Comparison of ENCODE assay signal across 1 cellular context in the genomic region with DNA sequence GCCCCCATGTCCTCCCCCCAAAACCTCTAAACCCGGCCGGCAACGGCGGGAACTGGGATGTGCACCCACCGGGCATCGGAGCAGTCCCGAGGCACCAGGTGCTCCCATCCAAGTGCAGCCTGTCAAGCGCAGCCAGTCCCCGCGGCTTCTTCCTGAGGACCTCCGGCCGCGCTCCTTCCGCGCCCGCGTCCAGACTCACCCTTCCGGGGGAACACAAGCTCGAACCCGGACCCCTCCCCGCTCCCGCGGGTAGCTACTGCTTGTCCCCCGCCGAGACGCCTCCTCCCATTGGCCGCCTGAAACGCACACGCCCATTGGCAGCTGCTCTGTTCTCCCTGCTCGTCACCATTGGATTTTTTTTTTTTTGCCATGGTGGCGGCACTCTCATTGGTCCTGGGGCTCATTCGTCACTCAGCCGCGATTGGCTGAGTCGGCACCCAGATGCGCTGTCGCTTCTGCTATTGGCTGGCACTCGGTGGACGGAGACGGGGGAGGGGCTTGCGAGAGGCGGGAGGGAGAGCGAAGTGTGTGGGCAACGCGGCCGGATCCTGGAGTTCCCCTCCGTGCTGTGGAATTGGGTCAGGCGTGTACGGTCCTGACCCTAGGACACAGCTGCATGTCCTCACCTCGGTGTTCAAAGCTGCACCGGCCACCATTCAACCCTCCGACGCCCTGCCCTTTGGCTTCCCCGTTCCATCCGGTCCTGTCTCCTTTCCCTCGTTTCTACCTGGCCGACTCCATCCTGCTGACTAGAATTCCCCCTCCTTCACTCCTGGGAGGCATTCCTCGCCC.
TF ChIP-seq lines count a peak whose summit lies in the region.

A gene (minus strand): TSS at position 262 of the 792 bp plus-strand sequence. CDS start 2,166 bp downstream, outside the sequence.

TF ChIP-seq in HepG2, 621 proteins besides CTCF, POLR2A, EP300 and RAD21 (continued from another document and continues in another):
- TF ChIP-seq, protein P1, sequence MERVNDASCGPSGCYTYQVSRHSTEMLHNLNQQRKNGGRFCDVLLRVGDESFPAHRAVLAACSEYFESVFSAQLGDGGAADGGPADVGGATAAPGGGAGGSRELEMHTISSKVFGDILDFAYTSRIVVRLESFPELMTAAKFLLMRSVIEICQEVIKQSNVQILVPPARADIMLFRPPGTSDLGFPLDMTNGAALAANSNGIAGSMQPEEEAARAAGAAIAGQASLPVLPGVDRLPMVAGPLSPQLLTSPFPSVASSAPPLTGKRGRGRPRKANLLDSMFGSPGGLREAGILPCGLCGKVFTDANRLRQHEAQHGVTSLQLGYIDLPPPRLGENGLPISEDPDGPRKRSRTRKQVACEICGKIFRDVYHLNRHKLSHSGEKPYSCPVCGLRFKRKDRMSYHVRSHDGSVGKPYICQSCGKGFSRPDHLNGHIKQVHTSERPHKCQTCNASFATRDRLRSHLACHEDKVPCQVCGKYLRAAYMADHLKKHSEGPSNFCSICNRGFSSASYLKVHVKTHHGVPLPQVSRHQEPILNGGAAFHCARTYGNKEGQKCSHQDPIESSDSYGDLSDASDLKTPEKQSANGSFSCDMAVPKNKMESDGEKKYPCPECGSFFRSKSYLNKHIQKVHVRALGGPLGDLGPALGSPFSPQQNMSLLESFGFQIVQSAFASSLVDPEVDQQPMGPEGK (CRISPR knock-in tag; IDR thresholded peaks at IDR 0.05): peak; percentile 79
- TF ChIP-seq DMAP1 (CRISPR knock-in tag; IDR thresholded peaks at IDR 0.05) (peak; percentile 69; the same call in 1 of the 2 replicates), MAFF (IDR thresholded peaks at IDR 0.05; ENCODE audit: low read depth, low read length) (0 out of 2 replicates have a peak, but pooled peaks have one; percentile 25), SRF (IDR thresholded peaks at IDR 0.05; ENCODE audit: low read depth, low read length) (no peak), KAT7 (CRISPR knock-in tag; IDR thresholded peaks at IDR 0.05; ENCODE audit: borderline replicate concordance) (peak; percentile 80), HNRNPL (IDR thresholded peaks at IDR 0.05; ENCODE audit: low read depth, low read length) (0 out of 2 replicates have a peak, but pooled peaks have one; percentile 47), ZMYM2 (CRISPR knock-in tag; IDR thresholded peaks at IDR 0.05) (peak; percentile 76; the same call in 1 of the 2 replicates), ZNF34 (CRISPR knock-in tag; IDR thresholded peaks at IDR 0.05; ENCODE audit: borderline replicate concordance) (no peak), JUN (CRISPR knock-in tag; IDR thresholded peaks at IDR 0.05) (no peak), HOXA3 (CRISPR knock-in tag; IDR thresholded peaks at IDR 0.05) (peak; percentile 46; the same call in 1 of the 2 replicates)
- TF ChIP-seq, protein P2, sequence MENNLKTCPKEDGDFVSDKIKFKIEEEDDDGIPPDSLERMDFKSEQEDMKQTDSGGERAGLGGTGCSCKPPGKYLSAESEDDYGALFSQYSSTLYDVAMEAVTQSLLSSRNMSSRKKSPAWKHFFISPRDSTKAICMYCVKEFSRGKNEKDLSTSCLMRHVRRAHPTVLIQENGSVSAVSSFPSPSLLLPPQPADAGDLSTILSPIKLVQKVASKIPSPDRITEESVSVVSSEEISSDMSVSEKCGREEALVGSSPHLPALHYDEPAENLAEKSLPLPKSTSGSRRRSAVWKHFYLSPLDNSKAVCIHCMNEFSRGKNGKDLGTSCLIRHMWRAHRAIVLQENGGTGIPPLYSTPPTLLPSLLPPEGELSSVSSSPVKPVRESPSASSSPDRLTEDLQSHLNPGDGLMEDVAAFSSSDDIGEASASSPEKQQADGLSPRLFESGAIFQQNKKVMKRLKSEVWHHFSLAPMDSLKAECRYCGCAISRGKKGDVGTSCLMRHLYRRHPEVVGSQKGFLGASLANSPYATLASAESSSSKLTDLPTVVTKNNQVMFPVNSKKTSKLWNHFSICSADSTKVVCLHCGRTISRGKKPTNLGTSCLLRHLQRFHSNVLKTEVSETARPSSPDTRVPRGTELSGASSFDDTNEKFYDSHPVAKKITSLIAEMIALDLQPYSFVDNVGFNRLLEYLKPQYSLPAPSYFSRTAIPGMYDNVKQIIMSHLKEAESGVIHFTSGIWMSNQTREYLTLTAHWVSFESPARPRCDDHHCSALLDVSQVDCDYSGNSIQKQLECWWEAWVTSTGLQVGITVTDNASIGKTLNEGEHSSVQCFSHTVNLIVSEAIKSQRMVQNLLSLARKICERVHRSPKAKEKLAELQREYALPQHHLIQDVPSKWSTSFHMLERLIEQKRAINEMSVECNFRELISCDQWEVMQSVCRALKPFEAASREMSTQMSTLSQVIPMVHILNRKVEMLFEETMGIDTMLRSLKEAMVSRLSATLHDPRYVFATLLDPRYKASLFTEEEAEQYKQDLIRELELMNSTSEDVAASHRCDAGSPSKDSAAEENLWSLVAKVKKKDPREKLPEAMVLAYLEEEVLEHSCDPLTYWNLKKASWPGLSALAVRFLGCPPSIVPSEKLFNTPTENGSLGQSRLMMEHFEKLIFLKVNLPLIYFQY (CRISPR knock-in tag; IDR thresholded peaks at IDR 0.05; ENCODE audit: borderline replicate concordance): peak; percentile 78
- TF ChIP-seq, protein P3, sequence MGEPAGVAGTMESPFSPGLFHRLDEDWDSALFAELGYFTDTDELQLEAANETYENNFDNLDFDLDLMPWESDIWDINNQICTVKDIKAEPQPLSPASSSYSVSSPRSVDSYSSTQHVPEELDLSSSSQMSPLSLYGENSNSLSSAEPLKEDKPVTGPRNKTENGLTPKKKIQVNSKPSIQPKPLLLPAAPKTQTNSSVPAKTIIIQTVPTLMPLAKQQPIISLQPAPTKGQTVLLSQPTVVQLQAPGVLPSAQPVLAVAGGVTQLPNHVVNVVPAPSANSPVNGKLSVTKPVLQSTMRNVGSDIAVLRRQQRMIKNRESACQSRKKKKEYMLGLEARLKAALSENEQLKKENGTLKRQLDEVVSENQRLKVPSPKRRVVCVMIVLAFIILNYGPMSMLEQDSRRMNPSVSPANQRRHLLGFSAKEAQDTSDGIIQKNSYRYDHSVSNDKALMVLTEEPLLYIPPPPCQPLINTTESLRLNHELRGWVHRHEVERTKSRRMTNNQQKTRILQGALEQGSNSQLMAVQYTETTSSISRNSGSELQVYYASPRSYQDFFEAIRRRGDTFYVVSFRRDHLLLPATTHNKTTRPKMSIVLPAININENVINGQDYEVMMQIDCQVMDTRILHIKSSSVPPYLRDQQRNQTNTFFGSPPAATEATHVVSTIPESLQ (CRISPR knock-in tag; conservative IDR thresholded peaks at IDR 0.05): no peak; the same call in 1 of the 2 replicates
- TF ChIP-seq, protein P4, sequence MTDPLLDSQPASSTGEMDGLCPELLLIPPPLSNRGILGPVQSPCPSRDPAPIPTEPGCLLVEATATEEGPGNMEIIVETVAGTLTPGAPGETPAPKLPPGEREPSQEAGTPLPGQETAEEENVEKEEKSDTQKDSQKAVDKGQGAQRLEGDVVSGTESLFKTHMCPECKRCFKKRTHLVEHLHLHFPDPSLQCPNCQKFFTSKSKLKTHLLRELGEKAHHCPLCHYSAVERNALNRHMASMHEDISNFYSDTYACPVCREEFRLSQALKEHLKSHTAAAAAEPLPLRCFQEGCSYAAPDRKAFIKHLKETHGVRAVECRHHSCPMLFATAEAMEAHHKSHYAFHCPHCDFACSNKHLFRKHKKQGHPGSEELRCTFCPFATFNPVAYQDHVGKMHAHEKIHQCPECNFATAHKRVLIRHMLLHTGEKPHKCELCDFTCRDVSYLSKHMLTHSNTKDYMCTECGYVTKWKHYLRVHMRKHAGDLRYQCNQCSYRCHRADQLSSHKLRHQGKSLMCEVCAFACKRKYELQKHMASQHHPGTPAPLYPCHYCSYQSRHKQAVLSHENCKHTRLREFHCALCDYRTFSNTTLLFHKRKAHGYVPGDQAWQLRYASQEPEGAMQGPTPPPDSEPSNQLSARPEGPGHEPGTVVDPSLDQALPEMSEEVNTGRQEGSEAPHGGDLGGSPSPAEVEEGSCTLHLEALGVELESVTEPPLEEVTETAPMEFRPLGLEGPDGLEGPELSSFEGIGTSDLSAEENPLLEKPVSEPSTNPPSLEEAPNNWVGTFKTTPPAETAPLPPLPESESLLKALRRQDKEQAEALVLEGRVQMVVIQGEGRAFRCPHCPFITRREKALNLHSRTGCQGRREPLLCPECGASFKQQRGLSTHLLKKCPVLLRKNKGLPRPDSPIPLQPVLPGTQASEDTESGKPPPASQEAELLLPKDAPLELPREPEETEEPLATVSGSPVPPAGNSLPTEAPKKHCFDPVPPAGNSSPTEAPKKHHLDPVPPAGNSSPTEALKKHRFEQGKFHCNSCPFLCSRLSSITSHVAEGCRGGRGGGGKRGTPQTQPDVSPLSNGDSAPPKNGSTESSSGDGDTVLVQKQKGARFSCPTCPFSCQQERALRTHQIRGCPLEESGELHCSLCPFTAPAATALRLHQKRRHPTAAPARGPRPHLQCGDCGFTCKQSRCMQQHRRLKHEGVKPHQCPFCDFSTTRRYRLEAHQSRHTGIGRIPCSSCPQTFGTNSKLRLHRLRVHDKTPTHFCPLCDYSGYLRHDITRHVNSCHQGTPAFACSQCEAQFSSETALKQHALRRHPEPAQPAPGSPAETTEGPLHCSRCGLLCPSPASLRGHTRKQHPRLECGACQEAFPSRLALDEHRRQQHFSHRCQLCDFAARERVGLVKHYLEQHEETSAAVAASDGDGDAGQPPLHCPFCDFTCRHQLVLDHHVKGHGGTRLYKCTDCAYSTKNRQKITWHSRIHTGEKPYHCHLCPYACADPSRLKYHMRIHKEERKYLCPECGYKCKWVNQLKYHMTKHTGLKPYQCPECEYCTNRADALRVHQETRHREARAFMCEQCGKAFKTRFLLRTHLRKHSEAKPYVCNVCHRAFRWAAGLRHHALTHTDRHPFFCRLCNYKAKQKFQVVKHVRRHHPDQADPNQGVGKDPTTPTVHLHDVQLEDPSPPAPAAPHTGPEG (CRISPR knock-in tag; IDR thresholded peaks at IDR 0.05): 0 out of 2 replicates have a peak, but pooled peaks have one; percentile 23
- TF ChIP-seq, protein P5, sequence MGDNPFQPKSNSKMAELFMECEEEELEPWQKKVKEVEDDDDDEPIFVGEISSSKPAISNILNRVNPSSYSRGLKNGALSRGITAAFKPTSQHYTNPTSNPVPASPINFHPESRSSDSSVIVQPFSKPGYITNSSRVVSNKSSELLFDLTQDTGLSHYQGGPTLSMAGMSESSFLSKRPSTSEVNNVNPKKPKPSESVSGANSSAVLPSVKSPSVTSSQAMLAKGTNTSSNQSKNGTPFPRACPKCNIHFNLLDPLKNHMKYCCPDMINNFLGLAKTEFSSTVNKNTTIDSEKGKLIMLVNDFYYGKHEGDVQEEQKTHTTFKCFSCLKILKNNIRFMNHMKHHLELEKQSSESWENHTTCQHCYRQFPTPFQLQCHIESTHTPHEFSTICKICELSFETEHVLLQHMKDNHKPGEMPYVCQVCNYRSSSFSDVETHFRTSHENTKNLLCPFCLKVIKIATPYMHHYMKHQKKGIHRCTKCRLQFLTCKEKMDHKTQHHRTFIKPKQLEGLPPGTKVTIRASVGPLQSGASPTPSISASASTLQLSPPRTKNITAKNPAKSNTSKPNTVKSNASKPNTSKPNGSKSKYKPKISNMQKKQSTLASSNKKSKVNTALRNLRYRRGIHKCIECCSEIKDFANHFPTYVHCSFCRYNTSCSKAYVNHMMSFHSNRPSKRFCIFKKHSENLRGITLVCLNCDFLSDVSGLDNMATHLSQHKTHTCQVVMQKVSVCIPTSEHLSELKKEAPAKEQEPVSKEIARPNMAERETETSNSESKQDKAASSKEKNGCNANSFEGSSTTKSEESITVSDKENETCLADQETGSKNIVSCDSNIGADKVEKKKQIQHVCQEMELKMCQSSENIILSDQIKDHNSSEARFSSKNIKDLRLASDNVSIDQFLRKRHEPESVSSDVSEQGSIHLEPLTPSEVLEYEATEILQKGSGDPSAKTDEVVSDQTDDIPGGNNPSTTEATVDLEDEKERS (CRISPR knock-in tag; IDR thresholded peaks at IDR 0.05): no peak
- TF ChIP-seq, protein P6, sequence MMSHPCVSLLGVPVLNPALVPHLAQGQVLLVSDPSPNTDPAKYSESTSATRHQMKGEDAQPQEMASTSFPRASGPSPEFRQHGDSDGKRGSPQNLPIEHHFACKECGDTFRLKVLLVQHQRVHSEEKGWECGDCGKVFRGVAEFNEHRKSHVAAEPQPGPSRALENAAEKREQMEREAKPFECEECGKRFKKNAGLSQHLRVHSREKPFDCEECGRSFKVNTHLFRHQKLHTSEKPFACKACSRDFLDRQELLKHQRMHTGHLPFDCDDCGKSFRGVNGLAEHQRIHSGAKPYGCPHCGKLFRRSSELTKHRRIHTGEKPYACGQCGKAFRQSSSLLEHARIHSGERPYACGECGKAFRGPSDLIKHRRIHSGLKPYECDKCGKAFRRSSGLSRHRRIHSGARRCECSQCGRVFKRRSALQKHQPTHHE (CRISPR knock-in tag; IDR thresholded peaks at IDR 0.05; ENCODE audit: borderline replicate concordance): no peak
- TF ChIP-seq, protein P7, sequence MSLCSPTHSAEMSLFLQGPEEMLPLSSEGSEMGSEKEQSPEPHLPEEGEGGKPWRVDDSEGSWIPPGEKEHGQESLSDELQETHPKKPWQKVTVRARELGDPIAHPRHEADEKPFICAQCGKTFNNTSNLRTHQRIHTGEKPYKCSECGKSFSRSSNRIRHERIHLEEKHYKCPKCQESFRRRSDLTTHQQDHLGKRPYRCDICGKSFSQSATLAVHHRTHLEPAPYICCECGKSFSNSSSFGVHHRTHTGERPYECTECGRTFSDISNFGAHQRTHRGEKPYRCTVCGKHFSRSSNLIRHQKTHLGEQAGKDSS (CRISPR knock-in tag; IDR thresholded peaks at IDR 0.05; ENCODE audit: borderline replicate concordance, low read depth): 0 out of 2 replicates have a peak, but pooled peaks have one; percentile 30
- TF ChIP-seq, protein P8, sequence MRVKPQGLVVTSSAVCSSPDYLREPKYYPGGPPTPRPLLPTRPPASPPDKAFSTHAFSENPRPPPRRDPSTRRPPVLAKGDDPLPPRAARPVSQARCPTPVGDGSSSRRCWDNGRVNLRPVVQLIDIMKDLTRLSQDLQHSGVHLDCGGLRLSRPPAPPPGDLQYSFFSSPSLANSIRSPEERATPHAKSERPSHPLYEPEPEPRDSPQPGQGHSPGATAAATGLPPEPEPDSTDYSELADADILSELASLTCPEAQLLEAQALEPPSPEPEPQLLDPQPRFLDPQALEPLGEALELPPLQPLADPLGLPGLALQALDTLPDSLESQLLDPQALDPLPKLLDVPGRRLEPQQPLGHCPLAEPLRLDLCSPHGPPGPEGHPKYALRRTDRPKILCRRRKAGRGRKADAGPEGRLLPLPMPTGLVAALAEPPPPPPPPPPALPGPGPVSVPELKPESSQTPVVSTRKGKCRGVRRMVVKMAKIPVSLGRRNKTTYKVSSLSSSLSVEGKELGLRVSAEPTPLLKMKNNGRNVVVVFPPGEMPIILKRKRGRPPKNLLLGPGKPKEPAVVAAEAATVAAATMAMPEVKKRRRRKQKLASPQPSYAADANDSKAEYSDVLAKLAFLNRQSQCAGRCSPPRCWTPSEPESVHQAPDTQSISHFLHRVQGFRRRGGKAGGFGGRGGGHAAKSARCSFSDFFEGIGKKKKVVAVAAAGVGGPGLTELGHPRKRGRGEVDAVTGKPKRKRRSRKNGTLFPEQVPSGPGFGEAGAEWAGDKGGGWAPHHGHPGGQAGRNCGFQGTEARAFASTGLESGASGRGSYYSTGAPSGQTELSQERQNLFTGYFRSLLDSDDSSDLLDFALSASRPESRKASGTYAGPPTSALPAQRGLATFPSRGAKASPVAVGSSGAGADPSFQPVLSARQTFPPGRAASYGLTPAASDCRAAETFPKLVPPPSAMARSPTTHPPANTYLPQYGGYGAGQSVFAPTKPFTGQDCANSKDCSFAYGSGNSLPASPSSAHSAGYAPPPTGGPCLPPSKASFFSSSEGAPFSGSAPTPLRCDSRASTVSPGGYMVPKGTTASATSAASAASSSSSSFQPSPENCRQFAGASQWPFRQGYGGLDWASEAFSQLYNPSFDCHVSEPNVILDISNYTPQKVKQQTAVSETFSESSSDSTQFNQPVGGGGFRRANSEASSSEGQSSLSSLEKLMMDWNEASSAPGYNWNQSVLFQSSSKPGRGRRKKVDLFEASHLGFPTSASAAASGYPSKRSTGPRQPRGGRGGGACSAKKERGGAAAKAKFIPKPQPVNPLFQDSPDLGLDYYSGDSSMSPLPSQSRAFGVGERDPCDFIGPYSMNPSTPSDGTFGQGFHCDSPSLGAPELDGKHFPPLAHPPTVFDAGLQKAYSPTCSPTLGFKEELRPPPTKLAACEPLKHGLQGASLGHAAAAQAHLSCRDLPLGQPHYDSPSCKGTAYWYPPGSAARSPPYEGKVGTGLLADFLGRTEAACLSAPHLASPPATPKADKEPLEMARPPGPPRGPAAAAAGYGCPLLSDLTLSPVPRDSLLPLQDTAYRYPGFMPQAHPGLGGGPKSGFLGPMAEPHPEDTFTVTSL (CRISPR knock-in tag; IDR thresholded peaks at IDR 0.05; ENCODE audit: borderline replicate concordance): no peak
